8 cellular contexts compared by ENCODE assay signal in the genomic region with DNA sequence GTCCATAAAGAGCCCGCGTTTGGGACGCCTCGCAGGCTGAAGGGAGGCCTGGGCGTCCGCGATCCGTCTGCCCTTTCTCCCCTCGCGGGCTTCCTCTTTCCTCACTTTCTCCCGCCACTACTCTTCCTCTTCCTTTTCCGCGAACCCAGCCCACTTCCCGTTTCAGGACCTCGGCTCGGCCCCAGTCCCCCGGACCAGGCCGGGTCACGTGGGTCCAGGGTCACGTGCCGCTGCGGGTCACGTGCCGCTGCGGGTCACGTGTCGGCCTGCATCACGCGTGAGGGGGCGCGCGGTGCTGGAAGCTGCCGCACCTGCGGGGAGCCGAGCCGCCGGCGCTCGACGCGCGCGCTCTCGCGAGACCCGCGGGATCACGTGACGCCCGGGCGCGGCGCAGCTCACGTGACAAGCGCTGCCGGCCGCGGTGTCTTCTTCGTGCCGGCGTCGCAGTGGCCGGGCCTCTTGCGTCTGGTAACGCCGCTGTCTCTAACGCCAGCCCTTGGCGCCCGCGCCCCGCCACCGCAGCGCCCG. TPM values are rescaled to one million over a fixed set of nuclear protein-coding genes. Genes with fewer than 3 reads are reported as not detected.
DNase-seq lines count a peak whose midpoint lies in the region; TF ChIP-seq lines count a peak whose summit lies in the region.

A gene with protein sequence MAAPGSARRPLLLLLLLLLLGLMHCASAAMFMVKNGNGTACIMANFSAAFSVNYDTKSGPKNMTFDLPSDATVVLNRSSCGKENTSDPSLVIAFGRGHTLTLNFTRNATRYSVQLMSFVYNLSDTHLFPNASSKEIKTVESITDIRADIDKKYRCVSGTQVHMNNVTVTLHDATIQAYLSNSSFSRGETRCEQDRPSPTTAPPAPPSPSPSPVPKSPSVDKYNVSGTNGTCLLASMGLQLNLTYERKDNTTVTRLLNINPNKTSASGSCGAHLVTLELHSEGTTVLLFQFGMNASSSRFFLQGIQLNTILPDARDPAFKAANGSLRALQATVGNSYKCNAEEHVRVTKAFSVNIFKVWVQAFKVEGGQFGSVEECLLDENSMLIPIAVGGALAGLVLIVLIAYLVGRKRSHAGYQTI (plus strand): TSS at position 398 of the 528 bp plus-strand sequence. CDS start 196 bp downstream, outside the sequence.

- H3K4me1 ChIP-seq in neuron (ENCODE audit: insufficient read depth, low read length) = peaks cover 16% of the 10 kb centered on the region

- H3K9me3 ChIP-seq in neuron (ENCODE audit: low read length) = no peaks in the 10 kb centered on the region

- no peak for TF ChIP-seq CTCF in HFF-Myc (IDR thresholded peaks at IDR 0.05; ENCODE audit: low read depth, low read length, missing control alignments)

- peak within 1 kb of the TSS; percentile 100 for H2AFZ ChIP-seq in neuron (ENCODE audit: low read depth, low read length)

- no peaks in the 10 kb centered on the region for H3K27me3 ChIP-seq in neuron (ENCODE audit: insufficient read depth, low read length)

- in situ Hi-C loops in SK-MEL-5 (cut with HindIII; ENCODE audit: low pct_unique_long_range_greater_than_20kb, low sequenced_read_pairs) = no loop called here

- H3K4me3 ChIP-seq in HFF-Myc (replicated peaks; ENCODE audit: low read depth, low read length) (peak within 1 kb of the TSS; percentile 98), neuron (ENCODE audit: low read length) (peak within 1 kb of the TSS; percentile 76)

- H3K36me3 ChIP-seq in neuron (ENCODE audit: insufficient read depth, low read length) = no peaks in the 10 kb centered on the region

- peak; percentile 72 for DNase-seq in GM04503 (ENCODE audit: low read depth)
- DNase-seq in HFF-Myc (ENCODE audit: extremely low read depth, low read depth) = peak; percentile 72
- peak; percentile 99 for DNase-seq in NAMALWA (ENCODE audit: low spot score)
- peak; percentile 84 for DNase-seq in SK-MEL-5 (ENCODE audit: low read depth, low spot score)
- peak; percentile 98 for DNase-seq in activated naive CD4-positive, alpha-beta T cell treated with Interleukin-2 at 50 U/mL for 16 hours
- peak; percentile 91 for DNase-seq in foreskin melanocyte
- peak; percentile 92 for DNase-seq in stromal cell of bone marrow (ENCODE audit: low read depth)

RNA-seq across cellular contexts. Expression of the gene that starts here (rescaled TPM):
- total RNA-seq in SK-MEL-5 (2014; rRNA removed; shearing (Covaris generic)) = 264 and 275 TPM in 2 replicates
- 435 and 473 TPM in 2 replicates for polyA plus RNA-seq in SK-MEL-5 (2015; cell fraction: cytosol; rRNA removed)
- 82.9 and 88.3 TPM in 2 replicates for polyA plus RNA-seq in SK-MEL-5 (2015; cell fraction: nucleus; rRNA removed)

Comparison
In these comparisons a context has a peak if more than half of its experiments do, and no peak if none do; other contexts are left out.
1. Peak in every context shown above with its lines: DNase-seq and H3K4me3 ChIP-seq.